Comparison of ENCODE assay signal across 10 cellular contexts in the genomic region with DNA sequence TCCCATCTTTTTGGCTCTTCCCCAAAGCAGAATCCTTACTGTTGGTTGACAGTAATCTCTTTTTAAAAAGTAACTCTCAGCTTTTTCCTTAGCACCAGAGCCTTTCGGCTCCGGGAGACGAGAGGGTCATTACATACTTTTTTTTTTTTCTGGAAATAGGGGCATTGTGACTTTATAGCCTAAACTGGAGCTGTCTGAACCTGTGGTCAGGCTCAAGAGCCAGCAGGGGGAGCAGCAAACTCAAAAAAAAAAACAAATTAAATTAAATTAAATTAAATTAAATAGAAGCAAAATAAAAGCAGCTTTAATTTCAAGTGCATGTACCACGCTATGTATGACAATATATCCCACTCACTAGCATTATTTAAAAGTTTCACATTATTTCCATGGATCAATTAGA.
DNase-seq lines count a peak whose midpoint lies in the region; ATAC-seq and TF ChIP-seq lines count a peak whose summit lies in the region.
"Had no signal": no experiment of that assay in that cellular context is flagged by ENCODE, and none has a peak within 500 bp of the region (broad histone marks: within the 10 kb centered on the region; RNA-seq: fewer than 3 reads in every experiment).

No MANE protein-coding gene starts in this region.

- H3K36me3 ChIP-seq in heart right ventricle (peaks cover 0 to 19% (median 0%) of the 10 kb centered on the region in 9 donors), SK-N-SH (replicated peaks in 1 of 2; ENCODE audit: control insufficient read depth in 1 of 2, insufficient read depth in 2 of 2, low read length in 1 of 2) (no peaks in the 10 kb centered on the region), vagina (no peaks in the 10 kb centered on the region), PC-3 (ENCODE audit: low read depth, low read length) (no peaks in the 10 kb centered on the region)

- no peaks in the 10 kb centered on the region for H3K9me3 ChIP-seq in heart right ventricle
- no peaks in the 10 kb centered on the region for H3K9me3 ChIP-seq in right cardiac atrium (ENCODE audit: control insufficient read depth, low read length)
- no peaks in the 10 kb centered on the region for H3K9me3 ChIP-seq in SK-N-SH
- no peaks in the 10 kb centered on the region for H3K9me3 ChIP-seq in vagina
- H3K9me3 ChIP-seq in PC-3 (ENCODE audit: low read length), result no peaks in the 10 kb centered on the region

- H3K27me3 ChIP-seq in heart right ventricle, result no peaks in the 10 kb centered on the region
- H3K27me3 ChIP-seq in right cardiac atrium (ENCODE audit: control insufficient read depth, insufficient read depth), result no peaks in the 10 kb centered on the region
- no peaks in the 10 kb centered on the region for H3K27me3 ChIP-seq in SK-N-SH (ENCODE audit: insufficient read depth)
- H3K27me3 ChIP-seq in vagina, result no peaks in the 10 kb centered on the region
- H3K27me3 ChIP-seq in PC-3 (ENCODE audit: low read length), result no peaks in the 10 kb centered on the region

- H3K9me2 ChIP-seq in SK-N-SH, result no peaks in the 10 kb centered on the region
- H3K9me2 ChIP-seq in PC-3 (replicated peaks; ENCODE audit: low read length), result no peaks in the 10 kb centered on the region

- H3K4me3 ChIP-seq in heart right ventricle (no peak overlapping the region), right cardiac atrium (ENCODE audit: low read length) (no peak overlapping the region), SK-N-SH (ENCODE audit: low read depth in 2 of 2, low read length in 1 of 2) (no peak overlapping the region), fibroblast of villous mesenchyme (ENCODE audit: low read depth, low read length) (no peak overlapping the region), vagina (no peak overlapping the region), PC-3 (ENCODE audit: low read length) (no peak overlapping the region)

- peaks cover 0 to 30% (median 10%) of the 10 kb centered on the region in 9 donors for H3K4me1 ChIP-seq in heart right ventricle
- no peaks in the 10 kb centered on the region for H3K4me1 ChIP-seq in right cardiac atrium (ENCODE audit: control insufficient read depth, insufficient read depth, low read length)
- H3K4me1 ChIP-seq in SK-N-SH (ENCODE audit: control insufficient read depth in 1 of 2, insufficient read depth in 2 of 2, low read depth in 1 of 2, low read length in 1 of 2), result peaks cover 0 to 4% of the 10 kb centered on the region in 2 experiments; a peak in 2 of 4 replicates
- H3K4me1 ChIP-seq in vagina, result peaks cover 6% of the 10 kb centered on the region
- H3K4me1 ChIP-seq in PC-3 (ENCODE audit: insufficient read depth, low read length), result no peaks in the 10 kb centered on the region

- TF ChIP-seq RAD21 in SK-N-SH (IDR thresholded peaks at IDR 0.05; ENCODE audit: low read length), result peak; percentile 56

- TF ChIP-seq CTCF in heart right ventricle (IDR thresholded peaks at IDR 0.05), result peak; percentile 25 to 64 (median 52)
- TF ChIP-seq CTCF in SK-N-SH (IDR thresholded peaks at IDR 0.05), result peak; percentile 62
- peak; percentile 60 for TF ChIP-seq CTCF in fibroblast of villous mesenchyme (IDR thresholded peaks at IDR 0.05; ENCODE audit: insufficient read depth, low read depth, low read length)
- TF ChIP-seq CTCF in vagina (IDR thresholded peaks at IDR 0.05), result peak in 2 of 3 experiments; percentile 13 to 23
- TF ChIP-seq CTCF in PC-3 (conservative IDR thresholded peaks at IDR 0.05; ENCODE audit: low read depth, low read length), result no peak

- DNase-seq in heart right ventricle (no peak), right cardiac atrium (no peak), SK-N-SH (peak; percentile 54), fibroblast of villous mesenchyme (ENCODE audit: low read depth) (peak; percentile 34), vagina (ENCODE audit: extremely low spot score in 2 of 2) (no peak), HK-2 (ENCODE audit: unreplicated experiment) (no peak), PC-3 (no peak)
- DNase-seq: caudate nucleus, occipital lobe had no signal

- TF ChIP-seq EP300 in SK-N-SH (IDR thresholded peaks at IDR 0.05; ENCODE audit: borderline replicate concordance in 1 of 2, low read depth in 1 of 2, low read length in 1 of 2), result no peak

- H3K9ac ChIP-seq in SK-N-SH (no peak overlapping the region), PC-3 (ENCODE audit: low read length) (no peak overlapping the region)

- no peaks in the 10 kb centered on the region for H3K79me2 ChIP-seq in SK-N-SH (ENCODE audit: insufficient read depth)
- no peaks in the 10 kb centered on the region for H3K79me2 ChIP-seq in PC-3 (ENCODE audit: low read length)

- intact Hi-C loops in heart right ventricle (cut with DNase I), result loop anchor here in 2 of 10 donors (10.0 kb wide), 1 partner anchor 278 kb away; no protein-coding TSS in a partner anchor
- intact Hi-C loops in right cardiac atrium (cut with DNase I), result loop anchor here in 1 of 4 donors (10.0 kb wide), 1 partner anchor 58 kb away; no protein-coding TSS in a partner anchor
- intact Hi-C loops in vagina (cut with DNase I), result no loop called here
- intact Hi-C loops in PC-3 (cut with micrococcal nuclease), result loop anchor here (5.0 to 10.0 kb wide), 3 partner anchors 36 to 138 kb away; no protein-coding TSS in a partner anchor

- H3K4me2 ChIP-seq in SK-N-SH, result no peak overlapping the region
- H3K4me2 ChIP-seq in PC-3 (ENCODE audit: low read length), result no peak overlapping the region

- no peaks in the 10 kb centered on the region for H3F3A ChIP-seq in SK-N-SH (replicated peaks; ENCODE audit: insufficient read depth)
- no peaks in the 10 kb centered on the region for H3F3A ChIP-seq in PC-3 (ENCODE audit: low read length, unreplicated experiment)

- BruUV-seq in PC-3 (replicated peaks; lab: Mats Ljungman, UMichigan), result no TSS peak

- no peaks in the 10 kb centered on the region for H4K20me1 ChIP-seq in SK-N-SH (ENCODE audit: insufficient read depth)
- H4K20me1 ChIP-seq in PC-3 (ENCODE audit: low read length), result no peaks in the 10 kb centered on the region

- CTCF ChIA-PET in SK-N-SH (lab: Yijun Ruan, JAX) (interaction anchor here (0.6 to 2.5 kb wide), 14 partner anchors 8 to 401 kb away, joined by 3 to 12 read pairs (median 4); no protein-coding TSS in a partner anchor), PC-3 (lab: Charles Lee) (interaction anchor here (0.5 to 0.7 kb wide), 3 partner anchors 102 to 769 kb away, joined by 3 to 4 read pairs (median 3); no protein-coding TSS in a partner anchor)

- WGBS in heart right ventricle, 2 donors, result 64 to 67% methylated on average over 4 of the region's 4 CpGs
- WGBS in right cardiac atrium, result 59% methylated on average over 4 of the region's 4 CpGs
- 48% methylated on average over 4 of the region's 4 CpGs for WGBS in SK-N-SH (ENCODE audit: low lambda C conversion rate)

- H2AFZ ChIP-seq in SK-N-SH (ENCODE audit: low read depth) (no peak overlapping the region), PC-3 (ENCODE audit: low read length) (no peak overlapping the region)

- H3K27ac ChIP-seq in heart right ventricle (peak overlapping the region in 1 of 10 donors; percentile 49), right cardiac atrium (ENCODE audit: low read length) (no peak overlapping the region), SK-N-SH (ENCODE audit: low read depth in 2 of 2, low read length in 1 of 2) (no peak overlapping the region), vagina (no peak overlapping the region), PC-3 (ENCODE audit: low read length) (no peak overlapping the region)

- POLR2A ChIA-PET in SK-N-SH (lab: Yijun Ruan, JAX) (interaction anchor here (0.7 kb wide), 1 partner anchor 174 kb away, joined by 3 read pairs; no protein-coding TSS in a partner anchor), PC-3 (lab: Charles Lee; ENCODE audit: unreplicated experiment) (no interaction called here)

- ATAC-seq in heart right ventricle (peak in 2 of 8 donors; percentile 24 to 50), right cardiac atrium (no peak), GM18858 (IDR thresholded peaks at IDR 0.05; ENCODE audit: unreplicated experiment) (no peak), PC-3 (no peak)

- TF ChIP-seq POLR2A in vagina (IDR thresholded peaks at IDR 0.05), result no peak

TF ChIP-seq in SK-N-SH, 30 proteins besides CTCF, POLR2A, EP300 and RAD21:
- TF ChIP-seq SMC3 (IDR thresholded peaks at IDR 0.05; ENCODE audit: low read depth, low read length), result no peak
- TF ChIP-seq, protein P1, sequence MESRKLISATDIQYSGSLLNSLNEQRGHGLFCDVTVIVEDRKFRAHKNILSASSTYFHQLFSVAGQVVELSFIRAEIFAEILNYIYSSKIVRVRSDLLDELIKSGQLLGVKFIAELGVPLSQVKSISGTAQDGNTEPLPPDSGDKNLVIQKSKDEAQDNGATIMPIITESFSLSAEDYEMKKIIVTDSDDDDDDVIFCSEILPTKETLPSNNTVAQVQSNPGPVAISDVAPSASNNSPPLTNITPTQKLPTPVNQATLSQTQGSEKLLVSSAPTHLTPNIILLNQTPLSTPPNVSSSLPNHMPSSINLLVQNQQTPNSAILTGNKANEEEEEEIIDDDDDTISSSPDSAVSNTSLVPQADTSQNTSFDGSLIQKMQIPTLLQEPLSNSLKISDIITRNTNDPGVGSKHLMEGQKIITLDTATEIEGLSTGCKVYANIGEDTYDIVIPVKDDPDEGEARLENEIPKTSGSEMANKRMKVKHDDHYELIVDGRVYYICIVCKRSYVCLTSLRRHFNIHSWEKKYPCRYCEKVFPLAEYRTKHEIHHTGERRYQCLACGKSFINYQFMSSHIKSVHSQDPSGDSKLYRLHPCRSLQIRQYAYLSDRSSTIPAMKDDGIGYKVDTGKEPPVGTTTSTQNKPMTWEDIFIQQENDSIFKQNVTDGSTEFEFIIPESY (IDR thresholded peaks at IDR 0.05; ENCODE audit: borderline replicate concordance, low read depth), result no peak
- TF ChIP-seq RXRA (IDR thresholded peaks at IDR 0.05; ENCODE audit: borderline replicate concordance, low read depth), result no peak
- no peak for TF ChIP-seq CHD2 (IDR thresholded peaks at IDR 0.05; ENCODE audit: low read length, partially characterized antibody)
- TF ChIP-seq, protein P2, sequence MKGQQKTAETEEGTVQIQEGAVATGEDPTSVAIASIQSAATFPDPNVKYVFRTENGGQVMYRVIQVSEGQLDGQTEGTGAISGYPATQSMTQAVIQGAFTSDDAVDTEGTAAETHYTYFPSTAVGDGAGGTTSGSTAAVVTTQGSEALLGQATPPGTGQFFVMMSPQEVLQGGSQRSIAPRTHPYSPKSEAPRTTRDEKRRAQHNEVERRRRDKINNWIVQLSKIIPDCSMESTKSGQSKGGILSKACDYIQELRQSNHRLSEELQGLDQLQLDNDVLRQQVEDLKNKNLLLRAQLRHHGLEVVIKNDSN (IDR thresholded peaks at IDR 0.05; ENCODE audit: borderline replicate concordance, low read depth), result no peak
- TF ChIP-seq TAF1 (IDR thresholded peaks at IDR 0.05; ENCODE audit: borderline replicate concordance, low read depth, low read length), result no peak
- TF ChIP-seq GABPA (IDR thresholded peaks at IDR 0.05; ENCODE audit: low read depth), result no peak
- TF ChIP-seq FOSL2 (IDR thresholded peaks at IDR 0.05; ENCODE audit: borderline replicate concordance, low read depth), result no peak
- no peak for TF ChIP-seq SIN3A (IDR thresholded peaks at IDR 0.05; ENCODE audit: borderline replicate concordance, low read depth, low read length)

Comparison
In these comparisons a context has a peak if more than half of its experiments do, and no peak if none do; other contexts are left out.
1. DNase-seq: peak in SK-N-SH (single experiment) and fibroblast of villous mesenchyme (single experiment); none in heart right ventricle (0 of 2), right cardiac atrium (0 of 3), vagina (0 of 2), HK-2 (single experiment) and PC-3 (single experiment).